8 cellular contexts compared by ENCODE assay signal in the genomic region with DNA sequence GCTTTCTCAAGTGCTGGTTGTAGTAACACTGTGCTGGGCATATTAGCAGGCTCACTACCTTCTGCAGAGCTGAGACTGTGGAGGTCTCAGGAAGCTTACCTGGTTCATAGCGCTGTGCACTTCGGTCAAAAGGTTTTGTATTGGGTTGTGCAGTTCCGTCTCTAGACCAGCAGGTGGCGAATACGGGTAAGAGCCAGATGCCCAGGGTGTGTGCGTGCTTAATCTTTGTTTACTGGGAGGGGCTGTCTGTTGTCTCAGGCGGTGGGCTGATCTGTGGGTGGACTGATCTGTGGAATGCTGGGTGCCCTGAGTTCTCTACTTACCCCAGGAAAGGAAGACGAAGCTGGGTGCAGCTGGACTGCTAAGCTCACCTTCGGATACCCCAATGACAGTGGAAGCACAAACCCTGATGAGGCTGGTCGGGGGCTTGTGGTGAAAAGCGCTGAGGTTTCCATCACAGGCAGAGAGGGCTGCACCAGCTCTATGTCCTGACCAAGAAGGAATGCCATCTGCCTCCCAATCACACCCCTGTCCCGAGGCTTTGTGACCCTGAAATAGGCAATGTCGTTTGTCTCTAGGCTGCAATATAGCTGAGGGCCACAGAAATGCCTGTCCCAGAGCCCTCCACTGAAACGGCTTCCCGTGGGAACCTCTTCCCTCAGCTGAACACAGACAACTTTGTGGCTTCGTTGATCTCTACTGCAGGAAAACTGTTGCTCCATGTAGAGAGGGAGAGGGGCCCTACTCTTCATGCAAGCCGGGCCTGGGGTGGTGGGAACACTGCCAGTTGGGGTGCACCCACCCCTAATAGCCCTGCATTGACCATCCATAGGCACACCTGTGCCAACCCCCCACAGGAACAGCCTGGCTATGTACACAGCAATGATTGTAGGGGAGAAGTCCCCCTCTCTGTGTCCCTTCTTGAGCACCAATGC.
DNase-seq lines count a peak whose midpoint lies in the region; ATAC-seq lines count a peak whose summit lies in the region.

No MANE protein-coding gene starts in this region.

- peak; percentile 71 for ATAC-seq in HG03095 (IDR thresholded peaks at IDR 0.05; ENCODE audit: unreplicated experiment)

- DNase-seq in SIG-M5 treated with dmso at 0.1 percent for 504 hours (lab: John Stamatoyannopoulos, UW; ENCODE audit: unreplicated experiment) (peak; percentile 82), SIG-M5 (lab: John Stamatoyannopoulos, UW) (no peak), NCI-H2227 treated with DMSO at 0.1 percent for 48 hours (lab: John Stamatoyannopoulos, UW) (peak; percentile 96), kidney glomerular epithelial cell (lab: John Stamatoyannopoulos, UW) (peak; percentile 67)
- DNase-seq in activated CD4-positive, CD25-positive, alpha-beta regulatory T cell treated with anti-CD3 and anti-CD28 coated beads, Interleukin-2, amount 50 U/mL, for 16 hours (ENCODE audit: low read depth, low spot score) = peak; percentile 38
- peak; percentile 63 for DNase-seq in central memory CD4-positive, alpha-beta T cell
- DNase-seq in stimulated activated CD4-positive, alpha-beta T cell treated with anti-CD3 and anti-CD28 coated beads, Interleukin-1b, Interleukin-23, amount 100 ng/mL, for 24 hours (ENCODE audit: low read depth in 4 of 4, low spot score in 1 of 4) = peak; percentile 29 to 49 (median 40)
